Comparison of ENCODE assay signal across 14 cellular contexts in genomic region chr10:30368065-30368718, GRCh38. TPM values are rescaled to one million over a fixed set of nuclear protein-coding genes. Genes with fewer than 3 reads are reported as not detected.
DNase-seq lines count a peak whose midpoint lies in the region; ATAC-seq and TF ChIP-seq lines count a peak whose summit lies in the region.
"Had no signal": no experiment of that assay in that cellular context is flagged by ENCODE, and none has a peak within 500 bp of the region (broad histone marks: within the 10 kb centered on the region; RNA-seq: fewer than 3 reads in every experiment).

No MANE protein-coding gene starts in this region.

- peaks cover 59% of the 10 kb centered on the region for H3K4me1 Mint-ChIP-seq in neural progenitor cell

- peak in 7 of 8 donors; percentile 24 to 67 (median 49) for ATAC-seq in heart right ventricle
- ATAC-seq in GM18873 (IDR thresholded peaks at IDR 0.05; ENCODE audit: low FRiP score, unreplicated experiment): no peak
- ATAC-seq: activated naive CD4-positive, alpha-beta T cell treated with anti-CD3 and anti-CD28 coated beads, Interleukin-2, amount 50 U/mL, for 72 hours; SK-N-SH treated with all-trans-retinoic acid at 6 μM for 48 hours had no signal

- peaks cover 0 to 3% (median 0%) of the 10 kb centered on the region in 9 donors for H3K4me1 ChIP-seq in heart right ventricle
- peaks cover 18% of the 10 kb centered on the region for H3K4me1 ChIP-seq in neural progenitor cell
- H3K4me1 ChIP-seq in HAP-1: peaks cover 7% of the 10 kb centered on the region
- H3K4me1 ChIP-seq: thyroid gland had no signal

- no peak overlapping the region for H3K27ac Mint-ChIP-seq in neural progenitor cell
- H3K27ac Mint-ChIP-seq: activated naive CD4-positive, alpha-beta T cell treated with anti-CD3 and anti-CD28 coated beads, Interleukin-2, amount 50 U/mL, for 72 hours had no signal

- peaks cover 4% of the 10 kb centered on the region for H3F3A ChIP-seq in neural progenitor cell (ENCODE audit: low read depth)

- H4K20me1 ChIP-seq in neural progenitor cell (ENCODE audit: low read depth): no peaks in the 10 kb centered on the region

- no peak overlapping the region for H3K4me2 ChIP-seq in neural progenitor cell

- H3K9ac ChIP-seq in neural progenitor cell: no peak overlapping the region

- H2AFZ ChIP-seq in neural progenitor cell (replicated peaks): peak overlapping the region; percentile 63

- H3K27me3 Mint-ChIP-seq in neural progenitor cell (ENCODE audit: insufficient read depth, low read depth): peaks cover 6% of the 10 kb centered on the region

- H3K9me3 ChIP-seq in heart right ventricle (no peaks in the 10 kb centered on the region), neural progenitor cell (ENCODE audit: low read depth) (no peaks in the 10 kb centered on the region), HAP-1 (no peaks in the 10 kb centered on the region)
- H3K9me3 ChIP-seq: thyroid gland had no signal

- intact Hi-C loops in heart right ventricle (cut with DNase I): no loop called here

- in situ Hi-C loops in HAP-1 (cut with MboI; ENCODE audit: low sequenced_read_pairs): no loop called here

- WGBS in heart right ventricle, 2 donors: 57 to 58% methylated on average over 22 of the region's 22 CpGs

- no peaks in the 10 kb centered on the region for H3K79me2 ChIP-seq in neural progenitor cell (ENCODE audit: low read depth)

- no peak overlapping the region for H3K4me3 Mint-ChIP-seq in neural progenitor cell

- DNase-seq in AG08395 (ENCODE audit: low spot score) (peak; percentile 56), SK-N-DZ (ENCODE audit: low spot score) (peak; percentile 32), heart right ventricle (peak in 1 of 2 donors; percentile 20), neural progenitor cell (ENCODE audit: low spot score) (no peak), HAP-1 (ENCODE audit: low spot score in 2 of 2) (no peak), DMS79 (lab: John Stamatoyannopoulos, UW) (no peak), NCI-H2227 (lab: John Stamatoyannopoulos, UW; ENCODE audit: unreplicated experiment) (no peak)
- DNase-seq: DMS 273 treated with DMSO at 0.1 percent for 48 hours; NCI-H2081 treated with DMSO at 0.1 percent for 48 hours; stimulated activated CD4-positive, alpha-beta T cell treated with anti-CD3 and anti-CD28 coated beads, Interleukin-15, amount 100 ng/mL, for 24 hours had no signal

- TF ChIP-seq CTCF in heart right ventricle (IDR thresholded peaks at IDR 0.05): no peak
- TF ChIP-seq CTCF in neural progenitor cell (IDR thresholded peaks at IDR 0.05): no peak

- H3K36me3 Mint-ChIP-seq in neural progenitor cell: no peaks in the 10 kb centered on the region
- H3K36me3 Mint-ChIP-seq: activated naive CD4-positive, alpha-beta T cell treated with anti-CD3 and anti-CD28 coated beads, Interleukin-2, amount 50 U/mL, for 72 hours had no signal

- H3K4me3 ChIP-seq in heart right ventricle (no peak overlapping the region), neural progenitor cell (no peak overlapping the region), HAP-1 (no peak overlapping the region)
- H3K4me3 ChIP-seq: thyroid gland had no signal

- H3K9me3 Mint-ChIP-seq in neural progenitor cell: no peaks in the 10 kb centered on the region
- H3K9me3 Mint-ChIP-seq: activated naive CD4-positive, alpha-beta T cell treated with anti-CD3 and anti-CD28 coated beads, Interleukin-2, amount 50 U/mL, for 72 hours had no signal

- H3K36me3 ChIP-seq in heart right ventricle: no peaks in the 10 kb centered on the region
- H3K36me3 ChIP-seq in neural progenitor cell: no peaks in the 10 kb centered on the region
- H3K36me3 ChIP-seq in HAP-1 (replicated peaks): no peaks in the 10 kb centered on the region
- H3K36me3 ChIP-seq: thyroid gland had no signal

- no peak overlapping the region for H3K27ac ChIP-seq in heart right ventricle
- no peak overlapping the region for H3K27ac ChIP-seq in neural progenitor cell
- H3K27ac ChIP-seq: thyroid gland had no signal

- H3K27me3 ChIP-seq in heart right ventricle: no peaks in the 10 kb centered on the region
- H3K27me3 ChIP-seq in neural progenitor cell: no peaks in the 10 kb centered on the region
- peaks cover 7% of the 10 kb centered on the region; the same call in 1 of the 2 replicates for H3K27me3 ChIP-seq in HAP-1 (ENCODE audit: low read depth)
- H3K27me3 ChIP-seq: thyroid gland had no signal

RNA-seq across cellular contexts. Expression of gene MTPAP, which starts 19.1 kb away (rescaled TPM):
- 13.2 and 13.4 TPM in 2 replicates for polyA plus RNA-seq in SK-N-DZ (2014; cell fraction: cytosol; rRNA removed)
- polyA plus RNA-seq in SK-N-DZ (2014; cell fraction: nucleus; rRNA removed): 5.8 and 13.7 TPM in 2 replicates
- 10 to 100 TPM; 17.5 to 28.3 (median 24.4) TPM for total RNA-seq in heart right ventricle
- 10 to 100 TPM in 1 of 2 donors, 1 to 10 TPM in 1; 4.5 to 10.5 TPM for polyA plus RNA-seq in heart right ventricle
- 24.7 and 48.4 TPM in 2 replicates for total RNA-seq in neural progenitor cell (ENCODE audit: low replicate concordance)

Comparison
In these comparisons a context has a peak if more than half of its experiments do, and no peak if none do; other contexts are left out.
1. DNase-seq: peak in AG08395 (single experiment) and SK-N-DZ (single experiment); none in neural progenitor cell (single experiment), HAP-1 (0 of 2), DMS79 (single experiment) and NCI-H2227 (single experiment).